Comparison of ENCODE assay signal across 1 cellular context in the genomic region with DNA sequence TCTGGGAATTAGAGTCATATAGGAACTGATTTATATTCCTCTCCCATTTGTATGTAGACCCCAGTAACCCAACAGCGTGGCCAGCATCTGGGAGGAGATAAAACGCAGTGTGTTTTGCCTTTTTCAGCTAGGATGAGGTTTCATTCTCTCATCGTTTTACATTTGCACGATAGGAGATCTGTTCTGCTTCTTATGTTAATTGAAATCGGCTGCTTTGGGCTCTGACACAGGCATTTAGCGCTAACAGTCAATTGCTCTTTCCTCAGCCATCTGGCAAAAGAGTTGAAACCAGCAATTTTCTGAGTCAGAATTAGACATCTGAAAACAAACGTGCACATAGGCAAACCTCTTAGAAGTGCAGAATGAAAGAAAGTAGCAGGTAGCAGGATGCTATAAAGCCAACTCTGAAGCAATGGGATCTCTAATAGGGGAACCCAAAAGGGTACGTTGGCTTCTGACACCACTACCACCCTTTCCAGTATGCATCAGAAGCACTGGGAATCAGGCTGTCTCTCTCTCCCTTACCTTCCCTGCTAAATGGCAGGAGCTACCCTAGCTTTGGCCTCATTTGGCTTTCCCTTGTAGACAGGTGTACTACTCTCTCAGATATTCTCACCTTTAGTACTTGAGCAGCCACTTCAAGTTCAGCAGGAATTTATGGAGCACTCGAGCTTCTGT.
A peak's percentile ranks its signal among the peaks of the same experiment; 100 is the strongest.
TF ChIP-seq lines count a peak whose summit lies in the region.

No MANE protein-coding gene starts in this region.

TF ChIP-seq in SK-N-SH, 30 proteins besides CTCF, POLR2A, EP300 and RAD21 (continued from another document):
- TF ChIP-seq POLR2AphosphoS5 (IDR thresholded peaks at IDR 0.05; ENCODE audit: low read depth, low read length) (peak; percentile 66), RXRA (IDR thresholded peaks at IDR 0.05; ENCODE audit: borderline replicate concordance, low read depth) (no peak), RCOR1 (IDR thresholded peaks at IDR 0.05; ENCODE audit: low read length) (peak; percentile 89), MEF2A (IDR thresholded peaks at IDR 0.05; ENCODE audit: borderline replicate concordance, low read depth) (no peak; the same call in 1 of the 2 replicates), NRF1 (IDR thresholded peaks at IDR 0.05; ENCODE audit: low read depth, low read length) (no peak), TCF12 (IDR thresholded peaks at IDR 0.05) (peak; percentile 98), CHD2 (IDR thresholded peaks at IDR 0.05; ENCODE audit: low read length, partially characterized antibody) (peak; percentile 85), RFX5 (IDR thresholded peaks at IDR 0.05; ENCODE audit: low read length) (no peak), MXI1 (IDR thresholded peaks at IDR 0.05; ENCODE audit: low read depth, low read length) (peak; percentile 65; the same call in 1 of the 2 replicates), ZBTB33 (IDR thresholded peaks at IDR 0.05; ENCODE audit: borderline replicate concordance, low read depth) (no peak), FOXM1 (IDR thresholded peaks at IDR 0.05; ENCODE audit: low read depth) (no peak)
- TF ChIP-seq, protein P1, sequence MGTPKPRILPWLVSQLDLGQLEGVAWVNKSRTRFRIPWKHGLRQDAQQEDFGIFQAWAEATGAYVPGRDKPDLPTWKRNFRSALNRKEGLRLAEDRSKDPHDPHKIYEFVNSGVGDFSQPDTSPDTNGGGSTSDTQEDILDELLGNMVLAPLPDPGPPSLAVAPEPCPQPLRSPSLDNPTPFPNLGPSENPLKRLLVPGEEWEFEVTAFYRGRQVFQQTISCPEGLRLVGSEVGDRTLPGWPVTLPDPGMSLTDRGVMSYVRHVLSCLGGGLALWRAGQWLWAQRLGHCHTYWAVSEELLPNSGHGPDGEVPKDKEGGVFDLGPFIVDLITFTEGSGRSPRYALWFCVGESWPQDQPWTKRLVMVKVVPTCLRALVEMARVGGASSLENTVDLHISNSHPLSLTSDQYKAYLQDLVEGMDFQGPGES (IDR thresholded peaks at IDR 0.05; ENCODE audit: low read depth, low read length), result no peak
